12 cellular contexts compared by ENCODE assay signal in the genomic region with DNA sequence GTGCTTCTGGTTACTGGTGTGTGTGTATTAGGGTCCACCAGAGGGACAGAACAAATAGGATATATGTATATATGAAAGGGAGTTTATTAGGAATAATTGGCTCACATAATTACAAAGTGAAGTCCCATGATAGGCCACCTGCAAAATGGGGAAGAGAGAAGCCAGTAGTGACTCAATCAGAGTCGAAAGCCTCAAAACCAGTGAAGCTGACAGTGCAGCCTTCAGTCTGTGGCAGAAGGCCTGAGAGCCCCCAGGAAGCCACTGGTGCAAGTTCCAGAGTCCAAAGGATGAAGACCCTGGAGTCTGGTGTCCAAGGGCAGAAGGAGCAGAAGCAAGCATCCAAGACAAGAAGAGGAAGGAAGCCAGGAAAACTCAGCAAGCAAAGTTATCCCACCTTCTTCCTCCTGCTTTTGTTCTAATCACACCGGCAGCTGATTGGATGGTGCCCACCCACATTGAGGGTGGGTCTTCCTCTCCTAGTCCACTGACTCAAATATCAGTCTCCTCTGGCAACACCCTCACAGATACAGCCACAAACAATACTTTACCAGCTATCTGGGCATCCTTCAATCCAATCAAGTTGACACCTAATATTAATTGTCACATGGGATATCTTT. TPM values are rescaled to one million over a fixed set of nuclear protein-coding genes. Genes with fewer than 3 reads are reported as not detected.
A peak's percentile ranks its signal among the peaks of the same experiment; 100 is the strongest.
DNase-seq lines count a peak whose midpoint lies in the region; ATAC-seq, FAIRE-seq and TF ChIP-seq lines count a peak whose summit lies in the region.
"Had no signal": no experiment of that assay in that cellular context is flagged by ENCODE, and none has a peak within 500 bp of the region (broad histone marks: within the 10 kb centered on the region; RNA-seq: fewer than 3 reads in every experiment).

No MANE protein-coding gene starts in this region.

- no peak overlapping the region for H2BK15ac ChIP-seq in H1 (ENCODE audit: low read length)

- H3K9ac ChIP-seq in H1 (replicated peaks in 1 of 4; ENCODE audit: extremely low read depth in 1 of 4, low read depth in 3 of 4, low read length in 3 of 4), result no peak overlapping the region
- H3K9ac ChIP-seq: KMS-11 had no signal

- CTCF ChIA-PET in H1 (lab: Charles Lee; ENCODE audit: partially characterized antibody), result no interaction called here

- no peak overlapping the region for H2AK5ac ChIP-seq in H1 (ENCODE audit: low read depth, low read length)

- FAIRE-seq in H1 (lab: Jason Lieb, UNC) (no peak), RCC 7860 (lab: Jason Lieb, UNC) (no peak)
- FAIRE-seq: keratinocyte had no signal

- H4K5ac ChIP-seq in H1 (ENCODE audit: insufficient read length, low read depth, low read length), result no peak overlapping the region

- TF ChIP-seq RAD21 in H1 (IDR thresholded peaks at IDR 0.05 in 1 of 2, conservative IDR thresholded peaks at IDR 0.05 in 1 of 2; ENCODE audit: low read depth in 2 of 2, low read length in 2 of 2), result no peak

- no peak for TF ChIP-seq EP300 in H1 (IDR thresholded peaks at IDR 0.05; ENCODE audit: borderline replicate concordance in 1 of 2, low read depth in 2 of 2, low read length in 2 of 2)

- no peak overlapping the region for H3K18ac ChIP-seq in H1 (ENCODE audit: extremely low read depth, low read length)

- no peak overlapping the region for H2BK120ac ChIP-seq in H1 (replicated peaks; ENCODE audit: low read depth, low read length)

- no peaks in the 10 kb centered on the region for H3K36me3 ChIP-seq in H1 (ENCODE audit: control insufficient read depth in 2 of 4, insufficient read depth in 4 of 4, low read length in 3 of 4)
- no peaks in the 10 kb centered on the region for H3K36me3 ChIP-seq in osteoblast (ENCODE audit: insufficient read depth, low read length)

- no peaks in the 10 kb centered on the region for H4K20me1 ChIP-seq in H1 (replicated peaks in 1 of 2; ENCODE audit: control insufficient read depth in 1 of 2, insufficient read depth in 2 of 2, low read length in 2 of 2)
- no peaks in the 10 kb centered on the region for H4K20me1 ChIP-seq in osteoblast (ENCODE audit: insufficient read depth, low read length)

- H2BK12ac ChIP-seq in H1 (ENCODE audit: low read depth, low read length), result no peak overlapping the region

- H2BK20ac ChIP-seq in H1 (ENCODE audit: low read length), result no peak overlapping the region

- TF ChIP-seq POLR2A in H1 (IDR thresholded peaks at IDR 0.05; ENCODE audit: control extremely low read depth in 1 of 2, low read depth in 2 of 2, low read length in 2 of 2), result no peak

- no peaks in the 10 kb centered on the region for H3K23me2 ChIP-seq in H1 (ENCODE audit: low read depth, low read length)

- no peak for TF ChIP-seq CTCF in H1 (IDR thresholded peaks at IDR 0.05; ENCODE audit: control extremely low read depth in 1 of 3, insufficient read depth in 1 of 3, low read depth in 1 of 3, low read length in 3 of 3)
- no peak for TF ChIP-seq CTCF in osteoblast (IDR thresholded peaks at IDR 0.05; ENCODE audit: extremely low read depth, low read depth, low read length)

- ATAC-seq in GM19023 (IDR thresholded peaks at IDR 0.05; ENCODE audit: unreplicated experiment), result peak; percentile 87
- ATAC-seq in GM21786 (IDR thresholded peaks at IDR 0.05; ENCODE audit: unreplicated experiment), result peak; percentile 73
- peak; percentile 80 for ATAC-seq in HG03159 (IDR thresholded peaks at IDR 0.05; ENCODE audit: unreplicated experiment)

- POLR2A ChIA-PET in H1 (lab: Charles Lee; ENCODE audit: partially characterized antibody), result no interaction called here

- no peak overlapping the region for H3K14ac ChIP-seq in H1 (ENCODE audit: insufficient read length)

- H3K4me3 ChIP-seq in H1 (ENCODE audit: extremely low read depth in 1 of 4, insufficient read depth in 2 of 4, low read depth in 3 of 4, low read length in 4 of 4) (no peak overlapping the region), osteoblast (ENCODE audit: insufficient read depth, low read length) (no peak overlapping the region)

- no peak for DNase-seq in H1 (ENCODE audit: low read depth in 1 of 2, low spot score in 2 of 2)
- no peak for DNase-seq in NCI-H2227 (lab: John Stamatoyannopoulos, UW; ENCODE audit: unreplicated experiment)
- DNase-seq in RCC 7860 (ENCODE audit: low spot score), result no peak
- DNase-seq in NCI-H510A treated with DMSO at 0.1 percent for 48 hours (lab: John Stamatoyannopoulos, UW), result no peak
- DNase-seq in osteoblast (ENCODE audit: insufficient read length, low spot score, missing footprints), result no peak
- DNase-seq: substantia nigra, SW 1271 had no signal

- H4K8ac ChIP-seq in H1 (ENCODE audit: extremely low read depth, insufficient read depth, low read length), result no peak overlapping the region

- no peaks in the 10 kb centered on the region for H3K27me3 ChIP-seq in H1 (replicated peaks in 1 of 4; ENCODE audit: control insufficient read depth in 3 of 4, extremely low read depth in 1 of 4, insufficient read depth in 3 of 4, low read length in 3 of 4)
- no peaks in the 10 kb centered on the region for H3K27me3 ChIP-seq in osteoblast (ENCODE audit: insufficient read depth, low read length)

- H3K23ac ChIP-seq in H1 (ENCODE audit: insufficient read length), result no peak overlapping the region

- no peak overlapping the region for H3K27ac ChIP-seq in H1 (ENCODE audit: low read depth, low read length)
- no peak overlapping the region for H3K27ac ChIP-seq in osteoblast (ENCODE audit: low read depth, low read length)
- H3K27ac ChIP-seq: KMS-11 had no signal

- H2AFZ ChIP-seq in H1 (ENCODE audit: low read length) (peak overlapping the region; percentile 76; the same call in 1 of the 2 replicates), osteoblast (ENCODE audit: low read length) (no peak overlapping the region)

- H3K4me2 ChIP-seq in H1 (ENCODE audit: insufficient read depth in 1 of 2, low read depth in 2 of 2, low read length in 2 of 2), result no peak overlapping the region
- H3K4me2 ChIP-seq in osteoblast (ENCODE audit: insufficient read depth, low read length), result no peak overlapping the region
- H3K4me2 ChIP-seq: KMS-11 had no signal

- H3K56ac ChIP-seq in H1 (replicated peaks; ENCODE audit: insufficient read length, low read depth, low read length), result no peak overlapping the region

- no peak overlapping the region for H2BK5ac ChIP-seq in H1 (ENCODE audit: low read depth, low read length)

- WGBS in H1 (ENCODE audit: extremely low coverage in 1 of 2, insufficient coverage in 1 of 2, insufficient read length in 1 of 2, insufficient replicate concordance in 2 of 2, low coverage in 1 of 2, low lambda C conversion rate in 2 of 2, missing lambda C conversion rate in 1 of 2), 2 experiments, result 94% methylated on average over 2 of the region's 2 CpGs; no CpG with 5 or more reads in 1 of the 2 experiments

- no peaks in the 10 kb centered on the region for H3K79me2 ChIP-seq in H1 (ENCODE audit: control insufficient read depth in 1 of 2, insufficient read depth in 2 of 2, low read length in 2 of 2)
- H3K79me2 ChIP-seq in osteoblast (ENCODE audit: insufficient read depth, low read length), result no peaks in the 10 kb centered on the region

- H3K4me1 ChIP-seq in H1 (replicated peaks in 1 of 4; ENCODE audit: control insufficient read depth in 3 of 4, insufficient read depth in 4 of 4, low read length in 3 of 4) (no peaks in the 10 kb centered on the region), osteoblast (ENCODE audit: insufficient read depth, low read length) (peaks cover 15% of the 10 kb centered on the region)

- no peak overlapping the region for H4K91ac ChIP-seq in H1 (replicated peaks; ENCODE audit: insufficient read length, low read length)

- H3K79me1 ChIP-seq in H1 (ENCODE audit: low read depth, low read length), result no peaks in the 10 kb centered on the region

- H3K9me3 ChIP-seq in H1 (ENCODE audit: insufficient read depth in 2 of 2, low read depth in 1 of 2, low read length in 1 of 2) (no peaks in the 10 kb centered on the region), osteoblast (ENCODE audit: low read depth, low read length) (no peaks in the 10 kb centered on the region)

- H3K4ac ChIP-seq in H1 (replicated peaks; ENCODE audit: insufficient read length, low read depth, low read length), result no peak overlapping the region

TF ChIP-seq in H1, 55 proteins besides CTCF, POLR2A, EP300 and RAD21 (continues in another document):
- TF ChIP-seq, protein P1, sequence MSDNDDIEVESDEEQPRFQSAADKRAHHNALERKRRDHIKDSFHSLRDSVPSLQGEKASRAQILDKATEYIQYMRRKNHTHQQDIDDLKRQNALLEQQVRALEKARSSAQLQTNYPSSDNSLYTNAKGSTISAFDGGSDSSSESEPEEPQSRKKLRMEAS (IDR thresholded peaks at IDR 0.05), result no peak
- TF ChIP-seq RNF2 (IDR thresholded peaks at IDR 0.05; ENCODE audit: borderline replicate concordance, low read depth, low read length, missing control alignments, poor library complexity, severe bottlenecking), result no peak
- TF ChIP-seq CBX5 (IDR thresholded peaks at IDR 0.05; ENCODE audit: low read depth, low read length), result no peak
- no peak for TF ChIP-seq NRF1 (IDR thresholded peaks at IDR 0.05; ENCODE audit: low read depth, low read length)
- TF ChIP-seq RFX5 (IDR thresholded peaks at IDR 0.05; ENCODE audit: borderline replicate concordance, low read depth, low read length), result no peak
- no peak for TF ChIP-seq POLR2AphosphoS5 (IDR thresholded peaks at IDR 0.05; ENCODE audit: low read depth, low read length)
- no peak for TF ChIP-seq TAF7 (optimal IDR thresholded peaks at IDR 0.05; ENCODE audit: borderline replicate concordance, low read depth, low read length)
- no peak for TF ChIP-seq CEBPB (IDR thresholded peaks at IDR 0.05; ENCODE audit: low read depth, low read length)
- no peak for TF ChIP-seq TEAD4 (IDR thresholded peaks at IDR 0.05; ENCODE audit: low read depth, low read length)
- TF ChIP-seq POU5F1 (IDR thresholded peaks at IDR 0.05; ENCODE audit: low read depth, low read length), result no peak
- no peak for TF ChIP-seq EGR1 (IDR thresholded peaks at IDR 0.05; ENCODE audit: borderline replicate concordance, low read depth, low read length)
- no peak for TF ChIP-seq RXRA (IDR thresholded peaks at IDR 0.05; ENCODE audit: insufficient read depth, low read depth, low read length)
- TF ChIP-seq ZNF274 (IDR thresholded peaks at IDR 0.05; ENCODE audit: borderline replicate concordance, extremely low read depth, low read length), result no peak

RNA-seq across cellular contexts. Expression of gene SCEL, which starts 21.7 kb away (rescaled TPM):
- total RNA-seq in H1 (2021; fragmentation: NEBNext Ultra II Directional; extraction: Animal tissue kit (Norgen Biotek cat#: 25700)), result not detected in 2 replicates
- polyA plus RNA-seq in H1 (2011; rRNA removed), result not detected in 2 replicates
- not detected for polyA plus RNA-seq in H1 (2011; cell fraction: cytosol; rRNA removed)
- not detected for polyA plus RNA-seq in H1 (2011; cell fraction: nucleus; rRNA removed)
- polyA plus RNA-seq in H1 (2012, experiment 1 of 2), result not detected in 4 replicates
- polyA plus RNA-seq in H1 (2012, experiment 2 of 2), result not detected
- polyA plus RNA-seq in H1 (2013, experiment 1 of 2), result not detected
- polyA plus RNA-seq in H1 (2013, experiment 2 of 2), result not detected
- polyA minus RNA-seq in H1 (2011; rRNA and poly(A)+ RNA removed), result not detected in 2 replicates
- not detected for polyA minus RNA-seq in H1 (2011; cell fraction: cytosol; rRNA and poly(A)+ RNA removed)
- polyA minus RNA-seq in H1 (2011; cell fraction: nucleus; rRNA and poly(A)+ RNA removed), result not detected
- not detected in 2 replicates for total RNA-seq in osteoblast
